8 cellular contexts compared by ENCODE assay signal in the genomic region with DNA sequence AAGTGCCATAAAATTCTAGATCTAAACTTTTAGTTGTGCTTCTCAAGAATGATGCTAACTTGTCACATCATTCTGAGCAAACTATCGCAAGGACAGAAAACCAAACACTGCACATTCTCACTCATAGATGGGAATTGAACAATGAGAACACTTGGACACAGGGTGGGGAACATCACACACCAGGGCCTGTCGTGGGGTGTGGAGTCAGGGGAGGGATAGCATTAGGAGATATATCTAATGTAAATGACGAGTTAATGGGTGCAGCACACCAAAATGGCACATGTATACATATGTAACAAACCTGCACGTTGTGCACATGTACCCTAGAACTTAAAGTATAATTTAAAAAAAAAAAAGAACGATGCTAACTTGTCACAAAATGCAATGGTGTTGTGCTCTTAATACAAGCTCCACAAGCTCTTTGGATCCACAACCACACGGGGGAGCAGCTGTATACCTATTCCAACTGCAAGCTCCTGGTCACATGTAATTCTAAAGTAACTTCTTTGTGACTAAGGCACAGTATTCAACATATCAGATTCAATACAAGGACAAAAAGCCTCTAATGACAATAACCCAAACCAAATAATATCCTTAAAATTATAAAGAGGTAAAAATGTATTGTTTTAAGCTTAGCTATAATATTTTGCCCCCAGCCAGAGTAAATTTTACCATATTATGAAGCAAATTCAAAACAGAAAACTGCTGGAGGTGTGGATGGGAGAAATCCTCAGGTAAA.
DNase-seq lines count a peak whose midpoint lies in the region; ATAC-seq and TF ChIP-seq lines count a peak whose summit lies in the region.
"Not testable (repeated sequence)": the region's sequence is repeated elsewhere in the genome, so short reads cannot be mapped to it uniquely, and the experiment has no call there.

No MANE protein-coding gene starts in this region.

- H3K27ac ChIP-seq in VCaP, result not testable (repeated sequence)

- DNase-seq in Ammon's horn (ENCODE audit: low spot score), result peak; percentile 76
- DNase-seq in NCI-H2171 (lab: John Stamatoyannopoulos, UW), result peak; percentile 9
- peak; percentile 12 for DNase-seq in central memory CD4-positive, alpha-beta T cell
- peak; percentile 86 for DNase-seq in iris pigment epithelial cell (ENCODE audit: low read depth)
- DNase-seq in smooth muscle cell of the brain vasculature (ENCODE audit: low read depth, low spot score), result peak; percentile 41

- ATAC-seq in GM18873 (IDR thresholded peaks at IDR 0.05; ENCODE audit: low FRiP score, unreplicated experiment), result peak; percentile 30
- ATAC-seq in HG03280 (IDR thresholded peaks at IDR 0.05; ENCODE audit: unreplicated experiment), result peak; percentile 41

- TF ChIP-seq CTCF in VCaP (conservative IDR thresholded peaks at IDR 0.05), result peak; percentile 85

Comparison
In these comparisons a context has a peak if more than half of its experiments do, and no peak if none do; other contexts are left out.
1. DNase-seq: peak in every context shown above with its lines; median percentile 86 in iris pigment epithelial cell; 76 in Ammon's horn; 41 in smooth muscle cell of the brain vasculature; 12 in central memory CD4-positive, alpha-beta T cell; 9 in NCI-H2171.